21 cellular contexts compared by ENCODE assay signal in the genomic region with DNA sequence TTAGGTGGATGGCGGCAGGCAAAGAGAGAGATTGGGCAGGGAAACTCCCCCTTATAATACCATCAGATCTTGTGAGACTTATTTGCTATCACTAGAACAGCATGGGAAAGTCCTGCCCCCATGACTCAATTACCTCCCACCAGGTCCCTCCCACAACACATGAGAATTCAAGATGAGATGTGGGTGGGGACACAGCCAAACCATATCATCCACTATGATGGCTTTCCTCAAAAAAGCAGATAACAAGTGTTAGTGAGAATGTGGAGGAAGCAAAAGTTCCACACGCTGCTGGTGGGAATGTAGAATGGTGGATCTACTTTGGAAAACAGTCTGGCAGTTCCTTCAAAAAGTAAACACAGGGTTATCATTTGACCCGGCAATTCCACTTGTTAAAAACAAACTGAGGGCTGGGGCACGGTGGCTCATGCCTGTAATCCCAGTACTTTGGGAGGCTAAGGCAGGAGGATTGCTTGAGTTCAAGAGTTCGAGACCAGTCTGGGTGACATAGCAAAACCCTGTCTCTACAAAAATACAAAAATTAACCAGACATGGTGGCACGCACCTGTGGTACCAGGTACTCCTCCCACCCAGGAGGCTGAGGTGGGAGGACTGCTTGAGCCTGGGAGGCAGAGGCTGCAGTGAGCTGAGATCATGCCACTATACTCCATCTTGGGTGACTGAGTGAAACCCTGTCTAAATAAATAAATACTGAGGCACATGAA.
DNase-seq lines count a peak whose midpoint lies in the region; ATAC-seq, FAIRE-seq and TF ChIP-seq lines count a peak whose summit lies in the region.
"Had no signal": no experiment of that assay in that cellular context is flagged by ENCODE, and none has a peak within 500 bp of the region (broad histone marks: within the 10 kb centered on the region; RNA-seq: fewer than 3 reads in every experiment).

No MANE protein-coding gene starts in this region.

- in situ Hi-C loops in Panc1 (cut with HindIII; ENCODE audit: low pct_unique_long_range_greater_than_20kb, low sequenced_read_pairs) = loop anchor here (25.0 kb wide), 2 partner anchors 121 to 321 kb away; no protein-coding TSS in a partner anchor

- H3K4me3 Mint-ChIP-seq in activated naive CD4-positive, alpha-beta T cell treated with anti-CD3 and anti-CD28 coated beads, Interleukin-2, amount 10 ng/mL, durations not matched to agents 7 days and 5 days = no peak overlapping the region
- H3K4me3 Mint-ChIP-seq: activated naive CD8-positive, alpha-beta T cell; CD4-positive, alpha-beta T cell; effector memory CD8-positive, alpha-beta T cell had no signal

- POLR2A ChIA-PET in Panc1 (lab: Charles Lee) = no interaction called here

- CTCF ChIA-PET in activated naive CD4-positive, alpha-beta T cell treated with anti-CD3 and anti-CD28 coated beads, Interleukin-2, amount 10 ng/mL, durations not matched to agents 7 days and 5 days (lab: Charles Lee) = no interaction called here
- CTCF ChIA-PET in Panc1 (lab: Charles Lee) = no interaction called here

- H3K36me3 ChIP-seq in Panc1 (ENCODE audit: control insufficient read depth, insufficient read depth, low read length) (no peaks in the 10 kb centered on the region), bronchial epithelial cell (ENCODE audit: control insufficient read depth, insufficient read depth, low read length) (no peaks in the 10 kb centered on the region)

- no peak for FAIRE-seq in bronchial epithelial cell (lab: Jason Lieb, UNC)
- FAIRE-seq: HTR-8/SVneo had no signal

- H3K27me3 ChIP-seq in Panc1 (ENCODE audit: control insufficient read depth, insufficient read depth, low read length) (no peaks in the 10 kb centered on the region), bronchial epithelial cell (ENCODE audit: control insufficient read depth, insufficient read depth, low read length) (no peaks in the 10 kb centered on the region)
- H3K27me3 ChIP-seq: body of pancreas had no signal

- no peak overlapping the region for H3K4me3 ChIP-seq in Panc1 (ENCODE audit: low read depth in 2 of 2, low read length in 2 of 2)
- H3K4me3 ChIP-seq in bronchial epithelial cell (ENCODE audit: low read depth, low read length) = no peak overlapping the region
- H3K4me3 ChIP-seq: body of pancreas, GM23248, psoas muscle had no signal

- H3K9me3 ChIP-seq in Panc1 (ENCODE audit: control insufficient read depth, insufficient read depth, low read depth, low read length) = no peaks in the 10 kb centered on the region
- H3K9me3 ChIP-seq: body of pancreas, psoas muscle had no signal

- no peak for ATAC-seq in Panc1
- ATAC-seq: activated CD4-positive, CD25-positive, alpha-beta regulatory T cell treated with anti-CD3 and anti-CD28 coated beads, Interleukin-2, amount 50 U/mL, for 24 hours; body of pancreas; effector memory CD8-positive, alpha-beta T cell; psoas muscle had no signal

- peak overlapping the region; percentile 37 for H3K27ac ChIP-seq in Panc1 (ENCODE audit: low read length)
- H3K27ac ChIP-seq: body of pancreas, GM23248, psoas muscle had no signal

- no peaks in the 10 kb centered on the region for H3K9me3 Mint-ChIP-seq in activated naive CD4-positive, alpha-beta T cell treated with anti-CD3 and anti-CD28 coated beads, Interleukin-2, amount 10 ng/mL, durations not matched to agents 7 days and 5 days
- H3K9me3 Mint-ChIP-seq: CD4-positive, alpha-beta T cell; effector memory CD8-positive, alpha-beta T cell had no signal

- BruUV-seq in Panc1 (replicated peaks; lab: Mats Ljungman, UMichigan) = no TSS peak

- H3K27ac Mint-ChIP-seq in activated naive CD4-positive, alpha-beta T cell treated with anti-CD3 and anti-CD28 coated beads, Interleukin-2, amount 10 ng/mL, durations not matched to agents 7 days and 5 days = no peak overlapping the region
- H3K27ac Mint-ChIP-seq: activated naive CD8-positive, alpha-beta T cell; CD4-positive, alpha-beta T cell; effector memory CD8-positive, alpha-beta T cell had no signal

- DNase-seq in activated naive CD4-positive, alpha-beta T cell treated with anti-CD3 and anti-CD28 coated beads, Interleukin-2, amount 50 U/mL, for 16 hours = peak; percentile 37
- no peak for DNase-seq in activated naive CD4-positive, alpha-beta T cell treated with anti-CD3 and anti-CD28 coated beads, Interleukin-2, amount 10 ng/mL, durations not matched to agents 7 days and 5 days
- DNase-seq in Panc1 (ENCODE audit: low read depth, low spot score) (no peak), bronchial epithelial cell (ENCODE audit: low read depth) (peak; percentile 52), MV-4-11 (lab: John Stamatoyannopoulos, UW) (no peak), AG08395 (ENCODE audit: low spot score) (no peak)
- DNase-seq in stimulated activated CD4-positive, alpha-beta T cell treated with anti-CD3 and anti-CD28 coated beads, Interleukin-4, amount 100 ng/mL, for 1 hour = peak; percentile 35
- DNase-seq: body of pancreas; CD4-positive, alpha-beta T cell; effector memory CD8-positive, alpha-beta T cell; GM23248; Kasumi-1; kidney; NCI-H1048; NCI-H187 treated with DMSO at 0.1 percent for 48 hours; NCI-H69; psoas muscle; T1000 had no signal

- no peaks in the 10 kb centered on the region for H3K4me1 Mint-ChIP-seq in activated naive CD4-positive, alpha-beta T cell treated with anti-CD3 and anti-CD28 coated beads, Interleukin-2, amount 10 ng/mL, durations not matched to agents 7 days and 5 days

- no peaks in the 10 kb centered on the region for H3K36me3 Mint-ChIP-seq in activated naive CD4-positive, alpha-beta T cell treated with anti-CD3 and anti-CD28 coated beads, Interleukin-2, amount 10 ng/mL, durations not matched to agents 7 days and 5 days
- H3K36me3 Mint-ChIP-seq: activated naive CD8-positive, alpha-beta T cell had no signal

- peaks cover 5% of the 10 kb centered on the region for H3K27me3 Mint-ChIP-seq in activated naive CD4-positive, alpha-beta T cell treated with anti-CD3 and anti-CD28 coated beads, Interleukin-2, amount 10 ng/mL, durations not matched to agents 7 days and 5 days
- H3K27me3 Mint-ChIP-seq: activated naive CD8-positive, alpha-beta T cell; CD4-positive, alpha-beta T cell; effector memory CD8-positive, alpha-beta T cell had no signal

- intact Hi-C loops in Panc1 (cut with micrococcal nuclease; ENCODE audit: unreplicated experiment) = no loop called here

- TF ChIP-seq CTCF in Panc1 (IDR thresholded peaks at IDR 0.05) (no peak), bronchial epithelial cell (IDR thresholded peaks at IDR 0.05; ENCODE audit: insufficient read depth, low read length, severe bottlenecking) (no peak)

- peaks cover 25% of the 10 kb centered on the region for H3K4me1 ChIP-seq in Panc1 (ENCODE audit: control insufficient read depth, insufficient read depth, low read length)

Comparison
In these comparisons a context has a peak if more than half of its experiments do, and no peak if none do; other contexts are left out.
1. DNase-seq: peak in activated naive CD4-positive, alpha-beta T cell treated with anti-CD3 and anti-CD28 coated beads, Interleukin-2, amount 50 U/mL, for 16 hours (single experiment), bronchial epithelial cell (single experiment) and stimulated activated CD4-positive, alpha-beta T cell treated with anti-CD3 and anti-CD28 coated beads, Interleukin-4, amount 100 ng/mL, for 1 hour (single experiment); none in activated naive CD4-positive, alpha-beta T cell treated with anti-CD3 and anti-CD28 coated beads, Interleukin-2, amount 10 ng/mL, durations not matched to agents 7 days and 5 days (single experiment), Panc1 (single experiment), MV-4-11 (single experiment) and AG08395 (single experiment).